ENCODE assay signal across 9 cellular contexts in the genomic region with DNA sequence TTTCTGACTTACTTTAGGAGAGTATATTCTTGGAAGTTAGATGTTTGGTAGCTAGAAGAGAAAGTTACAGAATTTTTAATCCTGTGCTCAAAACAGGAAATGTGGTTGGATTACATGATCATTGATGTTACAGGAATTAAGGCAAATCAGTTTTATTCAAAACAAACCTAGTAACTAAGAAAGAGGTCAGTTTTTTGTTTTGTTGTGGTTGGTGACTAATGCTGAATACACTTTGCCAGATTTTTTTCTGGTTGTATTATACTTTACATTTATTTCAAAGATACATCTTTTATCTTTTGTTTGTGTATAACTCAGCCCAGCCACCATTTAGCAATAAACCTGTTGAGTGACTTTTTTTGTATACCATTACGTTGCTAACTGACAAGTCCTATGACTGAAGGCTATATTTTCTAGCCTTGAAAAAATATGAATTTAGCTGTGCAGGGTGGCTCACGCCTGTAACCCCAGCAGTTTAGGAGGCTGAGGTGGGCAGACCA.
A peak's percentile ranks its signal among the peaks of the same experiment; 100 is the strongest.
DNase-seq lines count a peak whose midpoint lies in the region; ATAC-seq and TF ChIP-seq lines count a peak whose summit lies in the region.
"Had no signal": no experiment of that assay in that cellular context is flagged by ENCODE, and none has a peak within 500 bp of the region (broad histone marks: within the 10 kb centered on the region; RNA-seq: fewer than 3 reads in every experiment).

No MANE protein-coding gene starts in this region.

- H3K4me3 ChIP-seq in GM23248 (peak overlapping the region; percentile 36), fibroblast of villous mesenchyme (ENCODE audit: low read depth, low read length) (no peak overlapping the region), skin epidermis (no peak overlapping the region)

- H3K4me2 ChIP-seq in GM23248 (ENCODE audit: unreplicated experiment): peak overlapping the region; percentile 72

- CTCF ChIA-PET in WTC11 (lab: Charles Lee): interaction anchor here (0.7 kb wide), 1 partner anchor 8 kb away, joined by 5 read pairs; no protein-coding TSS in a partner anchor

- peaks cover 4% of the 10 kb centered on the region; the same call in 1 of the 2 replicates for H3K36me3 ChIP-seq in GM23248 (ENCODE audit: low read depth)

- H2AFZ ChIP-seq in GM23248: no peak overlapping the region

- H3K27me3 Mint-ChIP-seq in WTC11 (ENCODE audit: low read depth): no peaks in the 10 kb centered on the region

- ATAC-seq in WTC11: no peak
- ATAC-seq in GM21526 (IDR thresholded peaks at IDR 0.05; ENCODE audit: low FRiP score, unreplicated experiment): no peak
- ATAC-seq in GM19351 (IDR thresholded peaks at IDR 0.05; ENCODE audit: unreplicated experiment): no peak

- H3K4me1 ChIP-seq in GM23248 (ENCODE audit: insufficient read depth): peaks cover 33% of the 10 kb centered on the region

- H3K4me1 Mint-ChIP-seq in WTC11: peaks cover 18% of the 10 kb centered on the region

- no peaks in the 10 kb centered on the region for H4K20me1 ChIP-seq in GM23248 (ENCODE audit: insufficient read depth)

- H3K27ac Mint-ChIP-seq in WTC11: peak overlapping the region; percentile 31; the same call in 1 of the 2 replicates

- WGBS in GM23248 (ENCODE audit: low coverage in 1 of 2, low lambda C conversion rate in 2 of 2, missing lambda C conversion rate in 2 of 2), 2 experiments: 50 to 53% methylated on average over 2 of the region's 2 CpGs

- no peaks in the 10 kb centered on the region for H3K9me3 Mint-ChIP-seq in WTC11

- no peaks in the 10 kb centered on the region; the same call in 1 of the 2 replicates for H3K79me2 ChIP-seq in GM23248 (ENCODE audit: insufficient read depth)

- POLR2A ChIA-PET in WTC11 (lab: Charles Lee): no interaction called here

- H3K9me3 ChIP-seq in GM23248 (ENCODE audit: low read depth): no peaks in the 10 kb centered on the region

- DNase-seq in GM23248 (peak; percentile 86), WTC11 (ENCODE audit: low spot score) (no peak), fibroblast of villous mesenchyme (ENCODE audit: low read depth) (peak; percentile 75), NCI-H2081 (lab: John Stamatoyannopoulos, UW) (no peak), NCI-H82 treated with DMSO at 0.1 percent for 48 hours (lab: John Stamatoyannopoulos, UW; ENCODE audit: unreplicated experiment) (no peak)
- DNase-seq: T-helper 9 cell had no signal

- peaks cover 33% of the 10 kb centered on the region for H3F3A ChIP-seq in GM23248 (ENCODE audit: insufficient read depth)

- H3K4me3 Mint-ChIP-seq in WTC11: no peak overlapping the region

- TF ChIP-seq CTCF in WTC11 (IDR thresholded peaks at IDR 0.05) (no peak), fibroblast of villous mesenchyme (IDR thresholded peaks at IDR 0.05; ENCODE audit: insufficient read depth, low read depth, low read length) (no peak)

- no peaks in the 10 kb centered on the region for H3K9me2 ChIP-seq in GM23248 (ENCODE audit: insufficient read depth)

- H3K27me3 ChIP-seq in GM23248 (replicated peaks; ENCODE audit: insufficient read depth): no peaks in the 10 kb centered on the region

- in situ Hi-C loops in GM23248 (cut with MboI): no loop called here

- H3K9ac ChIP-seq in GM23248: peak overlapping the region; percentile 62

- H3K27ac ChIP-seq in GM23248 (peak overlapping the region; percentile 80), skin epidermis (peak overlapping the region in 17 of 21 experiments; percentile 2 to 79 (median 71))

- peaks cover 13% of the 10 kb centered on the region for H3K36me3 Mint-ChIP-seq in WTC11

TF ChIP-seq in WTC11, 78 proteins besides CTCF, POLR2A, EP300 and RAD21 (continues in another document):
- no peak for TF ChIP-seq ESRRA (CRISPR knock-in tag; IDR thresholded peaks at IDR 0.05; ENCODE audit: borderline replicate concordance)
- TF ChIP-seq, protein P1, sequence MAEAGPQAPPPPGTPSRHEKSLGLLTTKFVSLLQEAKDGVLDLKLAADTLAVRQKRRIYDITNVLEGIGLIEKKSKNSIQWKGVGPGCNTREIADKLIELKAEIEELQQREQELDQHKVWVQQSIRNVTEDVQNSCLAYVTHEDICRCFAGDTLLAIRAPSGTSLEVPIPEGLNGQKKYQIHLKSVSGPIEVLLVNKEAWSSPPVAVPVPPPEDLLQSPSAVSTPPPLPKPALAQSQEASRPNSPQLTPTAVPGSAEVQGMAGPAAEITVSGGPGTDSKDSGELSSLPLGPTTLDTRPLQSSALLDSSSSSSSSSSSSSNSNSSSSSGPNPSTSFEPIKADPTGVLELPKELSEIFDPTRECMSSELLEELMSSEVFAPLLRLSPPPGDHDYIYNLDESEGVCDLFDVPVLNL (CRISPR knock-in tag; IDR thresholded peaks at IDR 0.05; ENCODE audit: borderline replicate concordance, low read depth): no peak
- TF ChIP-seq CREB1 (CRISPR knock-in tag; IDR thresholded peaks at IDR 0.05): no peak
- no peak for TF ChIP-seq JAZF1 (CRISPR knock-in tag; IDR thresholded peaks at IDR 0.05)
- TF ChIP-seq, protein P2, sequence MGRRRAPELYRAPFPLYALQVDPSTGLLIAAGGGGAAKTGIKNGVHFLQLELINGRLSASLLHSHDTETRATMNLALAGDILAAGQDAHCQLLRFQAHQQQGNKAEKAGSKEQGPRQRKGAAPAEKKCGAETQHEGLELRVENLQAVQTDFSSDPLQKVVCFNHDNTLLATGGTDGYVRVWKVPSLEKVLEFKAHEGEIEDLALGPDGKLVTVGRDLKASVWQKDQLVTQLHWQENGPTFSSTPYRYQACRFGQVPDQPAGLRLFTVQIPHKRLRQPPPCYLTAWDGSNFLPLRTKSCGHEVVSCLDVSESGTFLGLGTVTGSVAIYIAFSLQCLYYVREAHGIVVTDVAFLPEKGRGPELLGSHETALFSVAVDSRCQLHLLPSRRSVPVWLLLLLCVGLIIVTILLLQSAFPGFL (CRISPR knock-in tag; IDR thresholded peaks at IDR 0.05; ENCODE audit: borderline replicate concordance): no peak
- TF ChIP-seq, protein P3, sequence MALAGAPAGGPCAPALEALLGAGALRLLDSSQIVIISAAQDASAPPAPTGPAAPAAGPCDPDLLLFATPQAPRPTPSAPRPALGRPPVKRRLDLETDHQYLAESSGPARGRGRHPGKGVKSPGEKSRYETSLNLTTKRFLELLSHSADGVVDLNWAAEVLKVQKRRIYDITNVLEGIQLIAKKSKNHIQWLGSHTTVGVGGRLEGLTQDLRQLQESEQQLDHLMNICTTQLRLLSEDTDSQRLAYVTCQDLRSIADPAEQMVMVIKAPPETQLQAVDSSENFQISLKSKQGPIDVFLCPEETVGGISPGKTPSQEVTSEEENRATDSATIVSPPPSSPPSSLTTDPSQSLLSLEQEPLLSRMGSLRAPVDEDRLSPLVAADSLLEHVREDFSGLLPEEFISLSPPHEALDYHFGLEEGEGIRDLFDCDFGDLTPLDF (CRISPR knock-in tag; IDR thresholded peaks at IDR 0.05): no peak
- TF ChIP-seq GABPB1 (CRISPR knock-in tag; IDR thresholded peaks at IDR 0.05): no peak
- TF ChIP-seq, protein P4, sequence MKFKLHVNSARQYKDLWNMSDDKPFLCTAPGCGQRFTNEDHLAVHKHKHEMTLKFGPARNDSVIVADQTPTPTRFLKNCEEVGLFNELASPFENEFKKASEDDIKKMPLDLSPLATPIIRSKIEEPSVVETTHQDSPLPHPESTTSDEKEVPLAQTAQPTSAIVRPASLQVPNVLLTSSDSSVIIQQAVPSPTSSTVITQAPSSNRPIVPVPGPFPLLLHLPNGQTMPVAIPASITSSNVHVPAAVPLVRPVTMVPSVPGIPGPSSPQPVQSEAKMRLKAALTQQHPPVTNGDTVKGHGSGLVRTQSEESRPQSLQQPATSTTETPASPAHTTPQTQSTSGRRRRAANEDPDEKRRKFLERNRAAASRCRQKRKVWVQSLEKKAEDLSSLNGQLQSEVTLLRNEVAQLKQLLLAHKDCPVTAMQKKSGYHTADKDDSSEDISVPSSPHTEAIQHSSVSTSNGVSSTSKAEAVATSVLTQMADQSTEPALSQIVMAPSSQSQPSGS (CRISPR knock-in tag; IDR thresholded peaks at IDR 0.05; ENCODE audit: borderline replicate concordance, low read depth): no peak
- TF ChIP-seq, protein P5, sequence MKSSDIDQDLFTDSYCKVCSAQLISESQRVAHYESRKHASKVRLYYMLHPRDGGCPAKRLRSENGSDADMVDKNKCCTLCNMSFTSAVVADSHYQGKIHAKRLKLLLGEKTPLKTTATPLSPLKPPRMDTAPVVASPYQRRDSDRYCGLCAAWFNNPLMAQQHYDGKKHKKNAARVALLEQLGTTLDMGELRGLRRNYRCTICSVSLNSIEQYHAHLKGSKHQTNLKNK (CRISPR knock-in tag; IDR thresholded peaks at IDR 0.05): no peak
- TF ChIP-seq, protein P6, sequence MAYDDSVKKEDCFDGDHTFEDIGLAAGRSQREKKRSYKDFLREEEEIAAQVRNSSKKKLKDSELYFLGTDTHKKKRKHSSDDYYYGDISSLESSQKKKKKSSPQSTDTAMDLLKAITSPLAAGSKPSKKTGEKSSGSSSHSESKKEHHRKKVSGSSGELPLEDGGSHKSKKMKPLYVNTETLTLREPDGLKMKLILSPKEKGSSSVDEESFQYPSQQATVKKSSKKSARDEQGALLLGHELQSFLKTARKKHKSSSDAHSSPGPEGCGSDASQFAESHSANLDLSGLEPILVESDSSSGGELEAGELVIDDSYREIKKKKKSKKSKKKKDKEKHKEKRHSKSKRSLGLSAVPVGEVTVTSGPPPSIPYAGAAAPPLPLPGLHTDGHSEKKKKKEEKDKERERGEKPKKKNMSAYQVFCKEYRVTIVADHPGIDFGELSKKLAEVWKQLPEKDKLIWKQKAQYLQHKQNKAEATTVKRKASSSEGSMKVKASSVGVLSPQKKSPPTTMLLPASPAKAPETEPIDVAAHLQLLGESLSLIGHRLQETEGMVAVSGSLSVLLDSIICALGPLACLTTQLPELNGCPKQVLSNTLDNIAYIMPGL (CRISPR knock-in tag; IDR thresholded peaks at IDR 0.05): no peak
- TF ChIP-seq, protein P7, sequence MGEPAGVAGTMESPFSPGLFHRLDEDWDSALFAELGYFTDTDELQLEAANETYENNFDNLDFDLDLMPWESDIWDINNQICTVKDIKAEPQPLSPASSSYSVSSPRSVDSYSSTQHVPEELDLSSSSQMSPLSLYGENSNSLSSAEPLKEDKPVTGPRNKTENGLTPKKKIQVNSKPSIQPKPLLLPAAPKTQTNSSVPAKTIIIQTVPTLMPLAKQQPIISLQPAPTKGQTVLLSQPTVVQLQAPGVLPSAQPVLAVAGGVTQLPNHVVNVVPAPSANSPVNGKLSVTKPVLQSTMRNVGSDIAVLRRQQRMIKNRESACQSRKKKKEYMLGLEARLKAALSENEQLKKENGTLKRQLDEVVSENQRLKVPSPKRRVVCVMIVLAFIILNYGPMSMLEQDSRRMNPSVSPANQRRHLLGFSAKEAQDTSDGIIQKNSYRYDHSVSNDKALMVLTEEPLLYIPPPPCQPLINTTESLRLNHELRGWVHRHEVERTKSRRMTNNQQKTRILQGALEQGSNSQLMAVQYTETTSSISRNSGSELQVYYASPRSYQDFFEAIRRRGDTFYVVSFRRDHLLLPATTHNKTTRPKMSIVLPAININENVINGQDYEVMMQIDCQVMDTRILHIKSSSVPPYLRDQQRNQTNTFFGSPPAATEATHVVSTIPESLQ (CRISPR knock-in tag; IDR thresholded peaks at IDR 0.05): no peak
- no peak for TF ChIP-seq ETV6 (CRISPR knock-in tag; IDR thresholded peaks at IDR 0.05)
- no peak for TF ChIP-seq ZNF416 (CRISPR knock-in tag; IDR thresholded peaks at IDR 0.05)
- TF ChIP-seq NR2C2 (CRISPR knock-in tag; IDR thresholded peaks at IDR 0.05): no peak

Comparison
In these comparisons a context has a peak if more than half of its experiments do, and no peak if none do; other contexts are left out.
1. DNase-seq: peak in GM23248 (single experiment) and fibroblast of villous mesenchyme (single experiment); none in WTC11 (single experiment), NCI-H2081 (0 of 2) and NCI-H82 treated with DMSO at 0.1 percent for 48 hours (single experiment).